22 cellular contexts compared by ENCODE assay signal in genomic region chr9:136536051-136536720, GRCh38. TPM values are rescaled to one million over a fixed set of nuclear protein-coding genes. Genes with fewer than 3 reads are reported as not detected.
DNase-seq lines count a peak whose midpoint lies in the region; ATAC-seq, FAIRE-seq and TF ChIP-seq lines count a peak whose summit lies in the region.
"Had no signal": no experiment of that assay in that cellular context is flagged by ENCODE, and none has a peak within 500 bp of the region (broad histone marks: within the 10 kb centered on the region; RNA-seq: fewer than 3 reads in every experiment).

No MANE protein-coding gene starts in this region.

- no peaks in the 10 kb centered on the region for H3K23me2 ChIP-seq in H1 (ENCODE audit: low read depth, low read length)

- H4K5ac ChIP-seq in H1 (ENCODE audit: insufficient read length, low read depth, low read length): no peak overlapping the region

- H3K27me3 ChIP-seq in HCT116 (ENCODE audit: insufficient read depth, low read length) (no peaks in the 10 kb centered on the region), H1 (replicated peaks in 1 of 4; ENCODE audit: control insufficient read depth in 3 of 4, extremely low read depth in 1 of 4, insufficient read depth in 3 of 4, low read length in 3 of 4) (no peaks in the 10 kb centered on the region), neutrophil (peaks cover 16% of the 10 kb centered on the region)
- H3K27me3 ChIP-seq: MG63, SJSA1 had no signal

- DNase-seq in activated naive CD4-positive, alpha-beta T cell treated with anti-CD3 and anti-CD28 coated beads, Interleukin-2, amount 10 ng/mL, durations not matched to agents 7 days and 5 days: no peak
- no peak for DNase-seq in activated naive CD4-positive, alpha-beta T cell treated with anti-CD3 and anti-CD28 coated beads, Interleukin-2, amount 50 U/mL, for 72 hours (ENCODE audit: low spot score in 2 of 2)
- DNase-seq in HCT116 (ENCODE audit: low read depth, low spot score): no peak
- no peak for DNase-seq in H1 (ENCODE audit: low read depth in 1 of 2, low spot score in 2 of 2)
- DNase-seq in NAMALWA (ENCODE audit: low spot score): no peak
- DNase-seq in activated naive CD8-positive, alpha-beta T cell treated with anti-CD3 and anti-CD28 coated beads for 36 hours: no peak
- no peak for DNase-seq in kidney tubule cell (ENCODE audit: low spot score)
- DNase-seq: BE2C; CD4-positive, CD25-positive, alpha-beta regulatory T cell; HFFc6; KBM-7; MG63; NCI-H2029; NCI-H446; NCI-H524 treated with DMSO at 0.1 percent for 48 hours; NCI-H774 had no signal

- no peaks in the 10 kb centered on the region for H4K20me1 ChIP-seq in HCT116 (ENCODE audit: insufficient read depth)
- peaks cover 32 to 52% of the 10 kb centered on the region in 2 experiments for H4K20me1 ChIP-seq in H1 (replicated peaks in 1 of 2; ENCODE audit: control insufficient read depth in 1 of 2, insufficient read depth in 2 of 2, low read length in 2 of 2)

- H3K4ac ChIP-seq in H1 (replicated peaks; ENCODE audit: insufficient read length, low read depth, low read length): peak overlapping the region; percentile 77

- no peak overlapping the region for H3K9ac ChIP-seq in HCT116 (ENCODE audit: low read length)
- no peak overlapping the region for H3K9ac ChIP-seq in H1 (replicated peaks in 1 of 4; ENCODE audit: extremely low read depth in 1 of 4, low read depth in 3 of 4, low read length in 3 of 4)

- peaks cover 3% of the 10 kb centered on the region for H3K27me3 Mint-ChIP-seq in activated naive CD4-positive, alpha-beta T cell treated with anti-CD3 and anti-CD28 coated beads, Interleukin-2, amount 10 ng/mL, durations not matched to agents 7 days and 5 days
- H3K27me3 Mint-ChIP-seq in activated naive CD8-positive, alpha-beta T cell treated with anti-CD3 and anti-CD28 coated beads for 36 hours: no peaks in the 10 kb centered on the region
- H3K27me3 Mint-ChIP-seq: CD4-positive, CD25-positive, alpha-beta regulatory T cell had no signal

- FAIRE-seq in H1 (lab: Jason Lieb, UNC): no peak
- FAIRE-seq: G401.6, H54 had no signal

- H2BK12ac ChIP-seq in H1 (ENCODE audit: low read depth, low read length): no peak overlapping the region

- H3K36me3 Mint-ChIP-seq in activated naive CD4-positive, alpha-beta T cell treated with anti-CD3 and anti-CD28 coated beads, Interleukin-2, amount 10 ng/mL, durations not matched to agents 7 days and 5 days: peaks cover 25% of the 10 kb centered on the region
- H3K36me3 Mint-ChIP-seq in activated naive CD4-positive, alpha-beta T cell treated with anti-CD3 and anti-CD28 coated beads, Interleukin-2, amount 50 U/mL, for 72 hours: peaks cover 10 to 13% of the 10 kb centered on the region in 2 donors
- peaks cover 37% of the 10 kb centered on the region for H3K36me3 Mint-ChIP-seq in activated naive CD8-positive, alpha-beta T cell treated with anti-CD3 and anti-CD28 coated beads for 36 hours
- H3K36me3 Mint-ChIP-seq: CD4-positive, CD25-positive, alpha-beta regulatory T cell had no signal

- POLR2A ChIA-PET in HCT116 (lab: Charles Lee): no interaction called here
- POLR2A ChIA-PET in H1 (lab: Charles Lee; ENCODE audit: partially characterized antibody): interaction anchor here (1.0 kb wide), 1 partner anchor 29 kb away, joined by 3 read pairs; no protein-coding TSS in a partner anchor

- no peaks in the 10 kb centered on the region for H3K9me3 Mint-ChIP-seq in activated naive CD4-positive, alpha-beta T cell treated with anti-CD3 and anti-CD28 coated beads, Interleukin-2, amount 10 ng/mL, durations not matched to agents 7 days and 5 days
- no peaks in the 10 kb centered on the region for H3K9me3 Mint-ChIP-seq in activated naive CD4-positive, alpha-beta T cell treated with anti-CD3 and anti-CD28 coated beads, Interleukin-2, amount 50 U/mL, for 72 hours
- no peaks in the 10 kb centered on the region for H3K9me3 Mint-ChIP-seq in activated naive CD8-positive, alpha-beta T cell treated with anti-CD3 and anti-CD28 coated beads for 36 hours
- H3K9me3 Mint-ChIP-seq: CD4-positive, CD25-positive, alpha-beta regulatory T cell; HFFc6 had no signal

- 90% methylated on average over 17 of the region's 20 CpGs; no CpG with 5 or more reads in 1 of the 2 experiments for WGBS in H1 (ENCODE audit: extremely low coverage in 1 of 2, insufficient coverage in 1 of 2, insufficient read length in 1 of 2, insufficient replicate concordance in 2 of 2, low coverage in 1 of 2, low lambda C conversion rate in 2 of 2, missing lambda C conversion rate in 1 of 2), 2 experiments

- H3K4me3 Mint-ChIP-seq in activated naive CD4-positive, alpha-beta T cell treated with anti-CD3 and anti-CD28 coated beads, Interleukin-2, amount 10 ng/mL, durations not matched to agents 7 days and 5 days: no peak overlapping the region
- no peak overlapping the region for H3K4me3 Mint-ChIP-seq in activated naive CD8-positive, alpha-beta T cell treated with anti-CD3 and anti-CD28 coated beads for 36 hours
- H3K4me3 Mint-ChIP-seq: HFFc6 had no signal

- no peak overlapping the region for H2BK15ac ChIP-seq in H1 (ENCODE audit: low read length)

- intact Hi-C loops in HCT116 (cut with micrococcal nuclease): loop anchor here (5.0 kb wide), 1 partner anchor 49 kb away; no protein-coding TSS in a partner anchor

- H3K56ac ChIP-seq in H1 (replicated peaks; ENCODE audit: insufficient read length, low read depth, low read length): no peak overlapping the region

- BruUV-seq in HCT116 (replicated peaks; lab: Mats Ljungman, UMichigan): no TSS peak

- no peak overlapping the region for H3K18ac ChIP-seq in H1 (ENCODE audit: extremely low read depth, low read length)

- H3K27ac Mint-ChIP-seq in activated naive CD4-positive, alpha-beta T cell treated with anti-CD3 and anti-CD28 coated beads, Interleukin-2, amount 10 ng/mL, durations not matched to agents 7 days and 5 days: peak overlapping the region; percentile 28
- H3K27ac Mint-ChIP-seq in activated naive CD4-positive, alpha-beta T cell treated with anti-CD3 and anti-CD28 coated beads, Interleukin-2, amount 50 U/mL, for 72 hours: no peak overlapping the region
- H3K27ac Mint-ChIP-seq in activated naive CD8-positive, alpha-beta T cell treated with anti-CD3 and anti-CD28 coated beads for 36 hours: no peak overlapping the region
- H3K27ac Mint-ChIP-seq: HFFc6 had no signal

- H3K27ac ChIP-seq in HCT116 (ENCODE audit: low read depth, low read length): peak overlapping the region; percentile 24; the same call in 1 of the 2 replicates
- H3K27ac ChIP-seq in H1 (ENCODE audit: low read depth, low read length): no peak overlapping the region
- peak overlapping the region; percentile 99 for H3K27ac ChIP-seq in neutrophil
- H3K27ac ChIP-seq: 22Rv1, SJSA1 had no signal

- H2BK5ac ChIP-seq in H1 (ENCODE audit: low read depth, low read length): no peak overlapping the region

- H3K79me2 ChIP-seq in HCT116 (ENCODE audit: insufficient read depth, low read length): peaks cover 55% of the 10 kb centered on the region
- H3K79me2 ChIP-seq in H1 (ENCODE audit: control insufficient read depth in 1 of 2, insufficient read depth in 2 of 2, low read length in 2 of 2): peaks cover 0 to 83% of the 10 kb centered on the region in 2 experiments; a peak in 3 of 4 replicates

- H4K8ac ChIP-seq in H1 (ENCODE audit: extremely low read depth, insufficient read depth, low read length): no peak overlapping the region

- no peak overlapping the region for H4K91ac ChIP-seq in H1 (replicated peaks; ENCODE audit: insufficient read length, low read length)

- H3K4me1 ChIP-seq in HCT116 (ENCODE audit: control insufficient read depth in 1 of 2, insufficient read depth in 2 of 2, low read length in 2 of 2) (peaks cover 35 to 58% of the 10 kb centered on the region in 2 experiments), H1 (replicated peaks in 1 of 4; ENCODE audit: control insufficient read depth in 3 of 4, insufficient read depth in 4 of 4, low read length in 3 of 4) (peaks cover 0 to 14% (median 0%) of the 10 kb centered on the region in 4 experiments; a peak in 1 of 7 replicates), neutrophil (ENCODE audit: control insufficient read depth in 1 of 2, insufficient read depth in 1 of 2, low read depth in 1 of 2, low read length in 1 of 2) (peaks cover 83 to 98% of the 10 kb centered on the region in 2 experiments)
- H3K4me1 ChIP-seq: BE2C, SJSA1 had no signal

- H3K9me3 ChIP-seq in HCT116 (ENCODE audit: control insufficient read depth in 1 of 2, insufficient read depth in 1 of 2, low read depth in 1 of 2, low read length in 2 of 2) (no peaks in the 10 kb centered on the region), H1 (ENCODE audit: insufficient read depth in 2 of 2, low read depth in 1 of 2, low read length in 1 of 2) (no peaks in the 10 kb centered on the region), neutrophil (no peaks in the 10 kb centered on the region)
- H3K9me3 ChIP-seq: BE2C, MG63, SJSA1 had no signal

- no peak for ATAC-seq in activated naive CD4-positive, alpha-beta T cell treated with anti-CD3 and anti-CD28 coated beads, Interleukin-2, amount 50 U/mL, for 72 hours
- no peak for ATAC-seq in HCT116
- ATAC-seq: Right ventricle myocardium inferior had no signal

- H3K9me2 ChIP-seq in HCT116 (ENCODE audit: insufficient read depth): no peaks in the 10 kb centered on the region

- H3K36me3 ChIP-seq in HCT116 (ENCODE audit: control insufficient read depth in 1 of 2, insufficient read depth in 2 of 2, low read length in 2 of 2) (peaks cover 0 to 2% of the 10 kb centered on the region in 2 experiments; a peak in 2 of 4 replicates), H1 (ENCODE audit: control insufficient read depth in 2 of 4, insufficient read depth in 4 of 4, low read length in 3 of 4) (peaks cover 0 to 8% (median 1%) of the 10 kb centered on the region in 4 experiments; a peak in 3 of 8 replicates), neutrophil (peaks cover 52% of the 10 kb centered on the region)
- H3K36me3 ChIP-seq: BE2C, MG63, SJSA1 had no signal

- no peak overlapping the region for H2AK5ac ChIP-seq in H1 (ENCODE audit: low read depth, low read length)

- TF ChIP-seq POLR2A in HCT116 (IDR thresholded peaks at IDR 0.05; ENCODE audit: borderline replicate concordance, extremely low read depth, insufficient read depth, insufficient read length) (no peak), H1 (IDR thresholded peaks at IDR 0.05; ENCODE audit: control extremely low read depth in 1 of 2, low read depth in 2 of 2, low read length in 2 of 2) (no peak)

- TF ChIP-seq EP300 in H1 (IDR thresholded peaks at IDR 0.05; ENCODE audit: borderline replicate concordance in 1 of 2, low read depth in 2 of 2, low read length in 2 of 2): no peak

- CTCF ChIA-PET in activated naive CD4-positive, alpha-beta T cell treated with anti-CD3 and anti-CD28 coated beads, Interleukin-2, amount 10 ng/mL, durations not matched to agents 7 days and 5 days (lab: Charles Lee): no interaction called here
- CTCF ChIA-PET in HCT116 (lab: Charles Lee) (no interaction called here), H1 (lab: Charles Lee; ENCODE audit: partially characterized antibody) (interaction anchor here (0.5 to 1.5 kb wide), 15 partner anchors 13 to 568 kb away, joined by 3 to 9 read pairs (median 3); no protein-coding TSS in a partner anchor)

- RAD21 ChIA-PET in HCT116 (lab: Charles Lee; ENCODE audit: low non-redundant PET in 1 of 2, low total read pairs in 2 of 2, uncharacterized antibody in 2 of 2, unreplicated experiment in 2 of 2): no interaction called here

- H3K14ac ChIP-seq in H1 (ENCODE audit: insufficient read length): no peak overlapping the region

- H3K79me1 ChIP-seq in H1 (ENCODE audit: low read depth, low read length): peaks cover 28% of the 10 kb centered on the region

- H3K23ac ChIP-seq in H1 (ENCODE audit: insufficient read length): no peak overlapping the region

- H3K4me3 ChIP-seq in HCT116 (replicated peaks in 1 of 2; ENCODE audit: low read depth in 1 of 2, low read length in 2 of 2) (no peak overlapping the region), H1 (ENCODE audit: extremely low read depth in 1 of 4, insufficient read depth in 2 of 4, low read depth in 3 of 4, low read length in 4 of 4) (no peak overlapping the region), neutrophil (ENCODE audit: low read depth in 1 of 2, low read length in 1 of 2) (no peak overlapping the region)
- H3K4me3 ChIP-seq: MG63, SJSA1 had no signal

- no peak overlapping the region for H2BK20ac ChIP-seq in H1 (ENCODE audit: low read length)

- peaks cover 83% of the 10 kb centered on the region for H3K4me1 Mint-ChIP-seq in activated naive CD4-positive, alpha-beta T cell treated with anti-CD3 and anti-CD28 coated beads, Interleukin-2, amount 10 ng/mL, durations not matched to agents 7 days and 5 days
- H3K4me1 Mint-ChIP-seq in activated naive CD8-positive, alpha-beta T cell treated with anti-CD3 and anti-CD28 coated beads for 36 hours: peaks cover 55% of the 10 kb centered on the region

- TF ChIP-seq CTCF in HCT116 (IDR thresholded peaks at IDR 0.05 in 2 of 3, conservative IDR thresholded peaks at IDR 0.05 in 1 of 3; ENCODE audit: borderline replicate concordance in 1 of 3, insufficient read depth in 1 of 3, low read depth in 2 of 3, low read length in 2 of 3): no peak
- no peak for TF ChIP-seq CTCF in H1 (IDR thresholded peaks at IDR 0.05; ENCODE audit: control extremely low read depth in 1 of 3, insufficient read depth in 1 of 3, low read depth in 1 of 3, low read length in 3 of 3)
- no peak for TF ChIP-seq CTCF in neutrophil (IDR thresholded peaks at IDR 0.05)

- H2AFZ ChIP-seq in HCT116 (ENCODE audit: low read depth, low read length, poor library complexity, severe bottlenecking) (no peak overlapping the region), H1 (ENCODE audit: low read length) (no peak overlapping the region)

- no peak overlapping the region for H2BK120ac ChIP-seq in H1 (replicated peaks; ENCODE audit: low read depth, low read length)

- TF ChIP-seq RAD21 in HCT116 (IDR thresholded peaks at IDR 0.05; ENCODE audit: low read depth) (no peak), H1 (IDR thresholded peaks at IDR 0.05 in 1 of 2, conservative IDR thresholded peaks at IDR 0.05 in 1 of 2; ENCODE audit: low read depth in 2 of 2, low read length in 2 of 2) (no peak)

- H3K4me2 ChIP-seq in HCT116 (ENCODE audit: low read length) (no peak overlapping the region), H1 (ENCODE audit: insufficient read depth in 1 of 2, low read depth in 2 of 2, low read length in 2 of 2) (no peak overlapping the region)

RNA-seq across cellular contexts. Expression of gene NOTCH1, which starts 9.7 kb away (rescaled TPM):
- 10 to 100 TPM; 76.4 to 85.5 TPM for total RNA-seq in activated naive CD4-positive, alpha-beta T cell treated with anti-CD3 and anti-CD28 coated beads, Interleukin-2, amount 50 U/mL, for 72 hours
- total RNA-seq in HCT116 (2021; ENCODE audit: unreplicated experiment): 36.2 TPM
- 14.8 and 21.3 TPM in 2 replicates for polyA plus RNA-seq in HCT116 (2012)
- total RNA-seq in H1 (2021; fragmentation: NEBNext Ultra II Directional; extraction: Animal tissue kit (Norgen Biotek cat#: 25700)): 55.6 and 60.9 TPM in 2 replicates
- polyA plus RNA-seq in H1 (2011; rRNA removed): 6.9 and 19.9 TPM in 2 replicates
- 7.3 TPM for polyA plus RNA-seq in H1 (2011; cell fraction: cytosol; rRNA removed)
- polyA plus RNA-seq in H1 (2011; cell fraction: nucleus; rRNA removed): 41.0 TPM
- 17.4 to 31.4 TPM (median 28.7 TPM) in 4 replicates for polyA plus RNA-seq in H1 (2012, experiment 1 of 2)
- 20.1 TPM for polyA plus RNA-seq in H1 (2012, experiment 2 of 2)
- 33.5 TPM for polyA plus RNA-seq in H1 (2013, experiment 1 of 2)
- 26.3 TPM for polyA plus RNA-seq in H1 (2013, experiment 2 of 2)
- polyA minus RNA-seq in H1 (2011; rRNA and poly(A)+ RNA removed): 12.2 and 13.8 TPM in 2 replicates
- 58.8 TPM for polyA minus RNA-seq in H1 (2011; cell fraction: cytosol; rRNA and poly(A)+ RNA removed)
- 41.9 TPM for polyA minus RNA-seq in H1 (2011; cell fraction: nucleus; rRNA and poly(A)+ RNA removed)
- 10 to 100 TPM; 48.2 to 51.6 TPM for total RNA-seq in activated naive CD8-positive, alpha-beta T cell treated with anti-CD3 and anti-CD28 coated beads for 36 hours

RNA-seq across cellular contexts. Expression of gene SEC16A, which starts 53.3 kb away (rescaled TPM):
- 10 to 100 TPM; 56.6 to 79.5 TPM for total RNA-seq in activated naive CD4-positive, alpha-beta T cell treated with anti-CD3 and anti-CD28 coated beads, Interleukin-2, amount 50 U/mL, for 72 hours
- 49.8 TPM for total RNA-seq in HCT116 (2021; ENCODE audit: unreplicated experiment)
- 35.5 and 36.4 TPM in 2 replicates for polyA plus RNA-seq in HCT116 (2012)
- total RNA-seq in H1 (2021; fragmentation: NEBNext Ultra II Directional; extraction: Animal tissue kit (Norgen Biotek cat#: 25700)): 47.1 and 49.0 TPM in 2 replicates
- polyA plus RNA-seq in H1 (2011; rRNA removed): 21.6 and 25.1 TPM in 2 replicates
- 14.2 TPM for polyA plus RNA-seq in H1 (2011; cell fraction: cytosol; rRNA removed)
- polyA plus RNA-seq in H1 (2011; cell fraction: nucleus; rRNA removed): 48.6 TPM
- polyA plus RNA-seq in H1 (2012, experiment 1 of 2): 37.5 to 42.3 TPM (median 39.5 TPM) in 4 replicates
- 38.1 TPM for polyA plus RNA-seq in H1 (2012, experiment 2 of 2)
- polyA plus RNA-seq in H1 (2013, experiment 1 of 2): 26.8 TPM
- 24.9 TPM for polyA plus RNA-seq in H1 (2013, experiment 2 of 2)
- polyA minus RNA-seq in H1 (2011; rRNA and poly(A)+ RNA removed): 20.7 and 22.0 TPM in 2 replicates
- polyA minus RNA-seq in H1 (2011; cell fraction: cytosol; rRNA and poly(A)+ RNA removed): 27.2 TPM
- 24.2 TPM for polyA minus RNA-seq in H1 (2011; cell fraction: nucleus; rRNA and poly(A)+ RNA removed)
- 10 to 100 TPM; 69.4 to 71.2 TPM for total RNA-seq in activated naive CD8-positive, alpha-beta T cell treated with anti-CD3 and anti-CD28 coated beads for 36 hours
